17 cellular contexts compared by ENCODE assay signal in genomic region chr4:57104706-57105560, GRCh38. TPM values are rescaled to one million over a fixed set of nuclear protein-coding genes. Genes with fewer than 3 reads are reported as not detected.
DNase-seq lines count a peak whose midpoint lies in the region; ATAC-seq, FAIRE-seq and TF ChIP-seq lines count a peak whose summit lies in the region.
"Had no signal": no experiment of that assay in that cellular context is flagged by ENCODE, and none has a peak within 500 bp of the region (broad histone marks: within the 10 kb centered on the region; RNA-seq: fewer than 3 reads in every experiment).

No MANE protein-coding gene starts in this region.

- no peaks in the 10 kb centered on the region for H3K36me3 ChIP-seq in gastrocnemius medialis
- H3K36me3 ChIP-seq: colonic mucosa, upper lobe of right lung had no signal

- H3K4me1 ChIP-seq in A549 (peaks cover 57% of the 10 kb centered on the region), gastrocnemius medialis (peaks cover 8 to 22% of the 10 kb centered on the region in 2 donors)
- H3K4me1 ChIP-seq: colonic mucosa had no signal

- ATAC-seq in A549 (no peak), gastrocnemius medialis (no peak), GM18873 (IDR thresholded peaks at IDR 0.05; ENCODE audit: low FRiP score, unreplicated experiment) (no peak)
- ATAC-seq: activated naive CD8-positive, alpha-beta T cell treated with anti-CD3 and anti-CD28 coated beads, Interleukin-2, amount 50 U/mL, for 24 hours; naive thymus-derived CD4-positive, alpha-beta T cell; Panc1; upper lobe of right lung had no signal

- peak overlapping the region; percentile 36; the same call in 2 of the 3 replicates for H3K4me2 ChIP-seq in A549

- DNase-seq in A549 (ENCODE audit: low read depth in 1 of 2, low spot score in 1 of 2): no peak
- DNase-seq in foreskin melanocyte: peak; percentile 85
- no peak for DNase-seq in gastrocnemius medialis
- DNase-seq in GM03348 (ENCODE audit: low spot score): no peak
- no peak for DNase-seq in CD1c-positive myeloid dendritic cell (ENCODE audit: extremely low spot score)
- no peak for DNase-seq in anterior cingulate cortex (lab: John Stamatoyannopoulos, UW)
- DNase-seq: activated naive CD8-positive, alpha-beta T cell treated with anti-CD3 and anti-CD28 coated beads, Interleukin-2, amount 50 U/mL, for 24 hours; colonic mucosa; COR-L47; naive thymus-derived CD4-positive, alpha-beta T cell; NCI-H748 treated with DMSO at 0.1 percent for 48 hours; stimulated activated CD4-positive, alpha-beta T cell treated with anti-CD3 and anti-CD28 coated beads, Interleukin-4, amount 100 ng/mL, for 24 hours; upper lobe of right lung had no signal

- no peak overlapping the region for H3K4me3 ChIP-seq in A549
- peak overlapping the region; percentile 17; the same call in 1 of the 2 replicates for H3K4me3 ChIP-seq in WI38 (ENCODE audit: low read depth, low read length)
- no peak overlapping the region for H3K4me3 ChIP-seq in gastrocnemius medialis
- H3K4me3 ChIP-seq: colonic mucosa, upper lobe of right lung had no signal

- TF ChIP-seq EP300 in A549 (IDR thresholded peaks at IDR 0.05): no peak

- peaks cover 0 to 8% (median 0%) of the 10 kb centered on the region in 3 donors for H3K27me3 ChIP-seq in gastrocnemius medialis
- H3K27me3 ChIP-seq: upper lobe of right lung had no signal

- CTCF ChIA-PET in A549 (lab: Yijun Ruan, JAX): no interaction called here

- H3K9me3 ChIP-seq in A549 (0 out of 3 replicates have a peak, but pooled peaks cover 4% of the 10 kb centered on the region), gastrocnemius medialis (no peaks in the 10 kb centered on the region)
- H3K9me3 ChIP-seq: colonic mucosa, upper lobe of right lung had no signal

- no peak for FAIRE-seq in A549 (lab: Jason Lieb, UNC)

- H3K27ac ChIP-seq in A549 (peak overlapping the region; percentile 52 to 88; a peak in 5 of 6 replicates), gastrocnemius medialis (peak overlapping the region; percentile 5 to 75 (median 71))
- H3K27ac ChIP-seq: upper lobe of right lung, VCaP had no signal

- intact Hi-C loops in gastrocnemius medialis (cut with DNase I; ENCODE audit: low total_unique reads): no loop called here

- TF ChIP-seq CTCF in A549 (IDR thresholded peaks at IDR 0.05) (no peak), WI38 (IDR thresholded peaks at IDR 0.05; ENCODE audit: low read depth, low read length) (no peak), gastrocnemius medialis (IDR thresholded peaks at IDR 0.05 in 4 of 5, conservative IDR thresholded peaks at IDR 0.05 in 1 of 5) (no peak)

- in situ Hi-C loops in gastrocnemius medialis (cut with MboI; ENCODE audit: low sequenced_read_pairs in 4 of 4): no loop called here

- no peak for TF ChIP-seq POLR2A in A549 (IDR thresholded peaks at IDR 0.05; ENCODE audit: low read length)
- no peak for TF ChIP-seq POLR2A in gastrocnemius medialis (IDR thresholded peaks at IDR 0.05)

- no peak for TF ChIP-seq RAD21 in A549 (conservative IDR thresholded peaks at IDR 0.05 in 1 of 2, IDR thresholded peaks at IDR 0.05 in 1 of 2)

- POLR2A ChIA-PET in A549 (lab: Yijun Ruan, JAX): no interaction called here

- 82% methylated on average over 4 of the region's 4 CpGs for WGBS in A549 (ENCODE audit: missing lambda C conversion rate)

TF ChIP-seq in A549, 52 proteins besides CTCF, POLR2A, EP300 and RAD21:
- TF ChIP-seq NPAS2 (CRISPR knock-in tag; IDR thresholded peaks at IDR 0.05; ENCODE audit: borderline replicate concordance) (no peak), TFCP2L1 (CRISPR knock-in tag; IDR thresholded peaks at IDR 0.05) (no peak), NFE2L2 (conservative IDR thresholded peaks at IDR 0.05; ENCODE audit: low read length) (no peak), USF2 (IDR thresholded peaks at IDR 0.05) (no peak), SMC3 (IDR thresholded peaks at IDR 0.05) (no peak), PHF8 (IDR thresholded peaks at IDR 0.05; ENCODE audit: borderline replicate concordance, low read depth) (no peak), RNF2 (IDR thresholded peaks at IDR 0.05; ENCODE audit: borderline replicate concordance, low read depth) (no peak), ELK1 (IDR thresholded peaks at IDR 0.05; ENCODE audit: low read depth, low read length) (no peak), HES2 (IDR thresholded peaks at IDR 0.05) (no peak), RFX5 (IDR thresholded peaks at IDR 0.05) (no peak), POLR2AphosphoS2 (conservative IDR thresholded peaks at IDR 0.05; ENCODE audit: low read length) (no peak), HOXB5 (CRISPR knock-in tag; IDR thresholded peaks at IDR 0.05) (no peak)

RNA-seq across cellular contexts. Expression of gene IGFBP7, which starts 5.3 kb away (rescaled TPM):
- polyA plus RNA-seq in A549 (2011; rRNA removed): 120 and 133 TPM in 2 replicates
- 149 and 189 TPM in 2 replicates for polyA plus RNA-seq in A549 (2012; cell fraction: cytosol; rRNA removed)
- polyA plus RNA-seq in A549 (2012; cell fraction: nucleus; rRNA removed): 215 and 294 TPM in 2 replicates
- 177 to 255 TPM (median 227 TPM) in 3 replicates for polyA plus RNA-seq in A549 (2017; fragmentation: RNase III; extraction: RNeasy Plus Mini Kit Qiagen cat#74134 plus additional on column Dnase treatment)
- polyA minus RNA-seq in A549 (2011; rRNA and poly(A)+ RNA removed): 26.4 and 27.2 TPM in 2 replicates
- 100 to 1,000 TPM; 117 to 241 (median 152) TPM for total RNA-seq in gastrocnemius medialis
